ENCODE assay signal across 1 cellular context in genomic region chrX:47481160-47481559, GRCh38.
TF ChIP-seq lines count a peak whose summit lies in the region.

No MANE protein-coding gene starts in this region.

TF ChIP-seq in H1, 55 proteins besides CTCF, POLR2A, EP300 and RAD21:
- no peak for TF ChIP-seq SP2 (IDR thresholded peaks at IDR 0.05; ENCODE audit: low read length)
- no peak for TF ChIP-seq BACH1 (IDR thresholded peaks at IDR 0.05; ENCODE audit: low read length)
- no peak for TF ChIP-seq SUZ12 (IDR thresholded peaks at IDR 0.05; ENCODE audit: low read length)
- no peak for TF ChIP-seq TCF12 (IDR thresholded peaks at IDR 0.05; ENCODE audit: low read depth, low read length)
- no peak for TF ChIP-seq TEAD4 (IDR thresholded peaks at IDR 0.05; ENCODE audit: low read depth, low read length)
- no peak for TF ChIP-seq GABPA (IDR thresholded peaks at IDR 0.05; ENCODE audit: borderline replicate concordance, insufficient read depth, low read length)
